Comparison of ENCODE assay signal across 17 cellular contexts in genomic region chr4:139954512-139954911, GRCh38.
DNase-seq lines count a peak whose midpoint lies in the region; ATAC-seq and TF ChIP-seq lines count a peak whose summit lies in the region.
"Had no signal": no experiment of that assay in that cellular context is flagged by ENCODE, and none has a peak within 500 bp of the region (broad histone marks: within the 10 kb centered on the region; RNA-seq: fewer than 3 reads in every experiment).

No MANE protein-coding gene starts in this region.

- intact Hi-C loops in gastrocnemius medialis (cut with DNase I; ENCODE audit: low total_unique reads) = no loop called here

- H3K9me3 ChIP-seq in BLaER1 (0 out of 2 replicates have a peak, but pooled peaks cover 5% of the 10 kb centered on the region), HEK293 (ENCODE audit: control insufficient read depth, insufficient read depth, low read depth, low read length) (no peaks in the 10 kb centered on the region), gastrocnemius medialis (no peaks in the 10 kb centered on the region)
- H3K9me3 ChIP-seq: A549, Caco-2 had no signal

- H3K27ac ChIP-seq in BLaER1 = no peak overlapping the region
- H3K27ac ChIP-seq in HEK293 (ENCODE audit: extremely low read depth, low read depth, low read length) = no peak overlapping the region
- no peak overlapping the region for H3K27ac ChIP-seq in gastrocnemius medialis
- H3K27ac ChIP-seq: 22Rv1, A549, C4-2B had no signal

- H3K27ac Mint-ChIP-seq in WTC11 = no peak overlapping the region
- H3K27ac Mint-ChIP-seq: B cell; CD4-positive, alpha-beta T cell; CD8-positive, alpha-beta T cell had no signal

- CTCF ChIA-PET in HEK293 (lab: Yijun Ruan, JAX) (no interaction called here), WTC11 (lab: Charles Lee) (no interaction called here)

- no peak for TF ChIP-seq POLR2A in gastrocnemius medialis (IDR thresholded peaks at IDR 0.05)

- ATAC-seq in WTC11 = no peak
- no peak for ATAC-seq in gastrocnemius medialis
- ATAC-seq: A549; CD8-positive, alpha-beta T cell had no signal

- no peaks in the 10 kb centered on the region; the same call in none of the 2 replicates for H3K27me3 Mint-ChIP-seq in WTC11 (ENCODE audit: low read depth)
- H3K27me3 Mint-ChIP-seq: CD4-positive, alpha-beta T cell had no signal

- no peak overlapping the region for H3K4me3 Mint-ChIP-seq in WTC11
- H3K4me3 Mint-ChIP-seq: B cell; CD4-positive, alpha-beta T cell; CD8-positive, alpha-beta T cell had no signal

- DNase-seq in WTC11 (ENCODE audit: low spot score) (no peak), OCI-M1 (lab: John Stamatoyannopoulos, UW) (no peak), gastrocnemius medialis (no peak), HT-29 (ENCODE audit: low spot score) (no peak)
- DNase-seq: AML-193; Caco-2; Calu3; CD4-positive, alpha-beta T cell; CD8-positive, alpha-beta T cell; DMS79 treated with DMSO at 0.1 percent for 48 hours; GF-D8 had no signal

- H3K36me3 ChIP-seq in BLaER1 (no peaks in the 10 kb centered on the region), HEK293 (ENCODE audit: control insufficient read depth in 2 of 2, insufficient read depth in 1 of 2, low read length in 2 of 2) (no peaks in the 10 kb centered on the region), gastrocnemius medialis (no peaks in the 10 kb centered on the region)

- H3K27me3 ChIP-seq in BLaER1 = peaks cover 55% of the 10 kb centered on the region
- H3K27me3 ChIP-seq in gastrocnemius medialis = no peaks in the 10 kb centered on the region

- POLR2A ChIA-PET in HEK293 (lab: Yijun Ruan, JAX) (no interaction called here), WTC11 (lab: Charles Lee) (no interaction called here)

- peak overlapping the region; percentile 53 for H3K4me2 ChIP-seq in BLaER1
- H3K4me2 ChIP-seq: A549 had no signal

- no peak overlapping the region for H3K4me3 ChIP-seq in BLaER1
- H3K4me3 ChIP-seq in HEK293 (ENCODE audit: low read depth, low read length) = no peak overlapping the region
- no peak overlapping the region for H3K4me3 ChIP-seq in gastrocnemius medialis
- H3K4me3 ChIP-seq: A549 had no signal

- H4K20me1 ChIP-seq in BLaER1 = peaks cover 100% of the 10 kb centered on the region

- H3K4me1 ChIP-seq in BLaER1 = peaks cover 47% of the 10 kb centered on the region
- H3K4me1 ChIP-seq in HEK293 (ENCODE audit: control insufficient read depth, insufficient read depth, low read length) = peaks cover 3% of the 10 kb centered on the region; the same call in 1 of the 2 replicates
- H3K4me1 ChIP-seq in gastrocnemius medialis = peaks cover 0 to 7% of the 10 kb centered on the region in 2 donors
- H3K4me1 ChIP-seq: Caco-2 had no signal

- H3K9me3 Mint-ChIP-seq in WTC11 = peaks cover 4% of the 10 kb centered on the region; the same call in 1 of the 2 replicates
- H3K9me3 Mint-ChIP-seq: CD4-positive, alpha-beta T cell; CD8-positive, alpha-beta T cell had no signal

- TF ChIP-seq CTCF in HEK293 (tag by site-specific recombination; IDR thresholded peaks at IDR 0.05) = no peak
- TF ChIP-seq CTCF in WTC11 (IDR thresholded peaks at IDR 0.05) = no peak
- no peak for TF ChIP-seq CTCF in gastrocnemius medialis (IDR thresholded peaks at IDR 0.05 in 4 of 5, conservative IDR thresholded peaks at IDR 0.05 in 1 of 5)

- in situ Hi-C loops in gastrocnemius medialis (cut with MboI; ENCODE audit: low sequenced_read_pairs in 4 of 4) = no loop called here

- no peaks in the 10 kb centered on the region for H3K36me3 Mint-ChIP-seq in WTC11
- H3K36me3 Mint-ChIP-seq: CD8-positive, alpha-beta T cell had no signal

- H3K9ac ChIP-seq in BLaER1 = no peak overlapping the region

- peaks cover 26% of the 10 kb centered on the region for H3K4me1 Mint-ChIP-seq in WTC11

TF ChIP-seq in HEK293, 187 proteins besides CTCF, POLR2A, EP300 and RAD21:
- TF ChIP-seq, protein P1, sequence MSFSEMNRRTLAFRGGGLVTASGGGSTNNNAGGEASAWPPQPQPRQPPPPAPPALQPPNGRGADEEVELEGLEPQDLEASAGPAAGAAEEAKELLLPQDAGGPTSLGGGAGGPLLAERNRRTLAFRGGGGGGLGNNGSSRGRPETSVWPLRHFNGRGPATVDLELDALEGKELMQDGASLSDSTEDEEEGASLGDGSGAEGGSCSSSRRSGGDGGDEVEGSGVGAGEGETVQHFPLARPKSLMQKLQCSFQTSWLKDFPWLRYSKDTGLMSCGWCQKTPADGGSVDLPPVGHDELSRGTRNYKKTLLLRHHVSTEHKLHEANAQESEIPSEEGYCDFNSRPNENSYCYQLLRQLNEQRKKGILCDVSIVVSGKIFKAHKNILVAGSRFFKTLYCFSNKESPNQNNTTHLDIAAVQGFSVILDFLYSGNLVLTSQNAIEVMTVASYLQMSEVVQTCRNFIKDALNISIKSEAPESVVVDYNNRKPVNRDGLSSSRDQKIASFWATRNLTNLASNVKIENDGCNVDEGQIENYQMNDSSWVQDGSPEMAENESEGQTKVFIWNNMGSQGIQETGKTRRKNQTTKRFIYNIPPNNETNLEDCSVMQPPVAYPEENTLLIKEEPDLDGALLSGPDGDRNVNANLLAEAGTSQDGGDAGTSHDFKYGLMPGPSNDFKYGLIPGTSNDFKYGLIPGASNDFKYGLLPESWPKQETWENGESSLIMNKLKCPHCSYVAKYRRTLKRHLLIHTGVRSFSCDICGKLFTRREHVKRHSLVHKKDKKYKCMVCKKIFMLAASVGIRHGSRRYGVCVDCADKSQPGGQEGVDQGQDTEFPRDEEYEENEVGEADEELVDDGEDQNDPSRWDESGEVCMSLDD (tag by site-specific recombination; IDR thresholded peaks at IDR 0.05) = no peak
- TF ChIP-seq ZNF19 (tag by site-specific recombination; IDR thresholded peaks at IDR 0.05; ENCODE audit: low read depth) (no peak), ZNF843 (tag by site-specific recombination; IDR thresholded peaks at IDR 0.05) (no peak), ZNF37A (tag by site-specific recombination; IDR thresholded peaks at IDR 0.05) (no peak), ZNF426 (tag by site-specific recombination; IDR thresholded peaks at IDR 0.05) (no peak), ZNF121 (tag by site-specific recombination; IDR thresholded peaks at IDR 0.05) (peak; percentile 59; the same call in 1 of the 2 replicates), OVOL3 (tag by site-specific recombination; IDR thresholded peaks at IDR 0.05) (no peak), ZNF157 (tag by site-specific recombination; IDR thresholded peaks at IDR 0.05) (no peak)

TF ChIP-seq in WTC11, 78 proteins besides CTCF, POLR2A, EP300 and RAD21 (continues in another document):
- TF ChIP-seq, protein P2, sequence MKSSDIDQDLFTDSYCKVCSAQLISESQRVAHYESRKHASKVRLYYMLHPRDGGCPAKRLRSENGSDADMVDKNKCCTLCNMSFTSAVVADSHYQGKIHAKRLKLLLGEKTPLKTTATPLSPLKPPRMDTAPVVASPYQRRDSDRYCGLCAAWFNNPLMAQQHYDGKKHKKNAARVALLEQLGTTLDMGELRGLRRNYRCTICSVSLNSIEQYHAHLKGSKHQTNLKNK (CRISPR knock-in tag; IDR thresholded peaks at IDR 0.05) = no peak
- TF ChIP-seq ZNF416 (CRISPR knock-in tag; IDR thresholded peaks at IDR 0.05) (no peak), ZNF138 (CRISPR knock-in tag; conservative IDR thresholded peaks at IDR 0.05) (no peak), ARID4B (CRISPR knock-in tag; IDR thresholded peaks at IDR 0.05; ENCODE audit: borderline replicate concordance) (no peak), ZNF396 (CRISPR knock-in tag; IDR thresholded peaks at IDR 0.05; ENCODE audit: borderline replicate concordance) (no peak)
- TF ChIP-seq, protein P3, sequence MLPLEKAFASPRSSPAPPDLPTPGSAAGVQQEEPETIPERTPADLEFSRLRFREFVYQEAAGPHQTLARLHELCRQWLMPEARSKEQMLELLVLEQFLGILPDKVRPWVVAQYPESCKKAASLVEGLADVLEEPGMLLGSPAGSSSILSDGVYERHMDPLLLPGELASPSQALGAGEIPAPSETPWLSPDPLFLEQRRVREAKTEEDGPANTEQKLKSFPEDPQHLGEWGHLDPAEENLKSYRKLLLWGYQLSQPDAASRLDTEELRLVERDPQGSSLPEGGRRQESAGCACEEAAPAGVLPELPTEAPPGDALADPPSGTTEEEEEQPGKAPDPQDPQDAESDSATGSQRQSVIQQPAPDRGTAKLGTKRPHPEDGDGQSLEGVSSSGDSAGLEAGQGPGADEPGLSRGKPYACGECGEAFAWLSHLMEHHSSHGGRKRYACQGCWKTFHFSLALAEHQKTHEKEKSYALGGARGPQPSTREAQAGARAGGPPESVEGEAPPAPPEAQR (CRISPR knock-in tag; IDR thresholded peaks at IDR 0.05) = no peak
